Comparison of ENCODE assay signal across 1 cellular context in the genomic region with DNA sequence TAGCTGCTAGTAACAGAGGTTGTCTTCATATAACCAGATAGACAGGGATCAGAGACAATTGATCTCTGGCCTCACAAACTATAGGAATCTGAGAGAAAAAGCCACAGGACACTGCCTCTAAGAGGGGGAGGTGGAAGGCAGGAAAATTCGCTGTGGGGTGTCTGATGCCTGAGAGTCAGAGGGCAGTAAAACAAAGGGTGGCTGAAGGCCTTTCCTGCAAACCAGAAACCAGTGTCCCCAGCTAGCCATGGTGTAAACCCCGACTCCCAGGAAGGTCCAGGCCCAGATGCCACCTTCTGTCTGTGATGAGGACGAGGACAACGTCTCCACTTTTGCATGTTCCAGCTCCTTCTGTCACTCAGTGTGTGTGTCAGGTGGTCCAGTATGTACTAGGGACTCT.
TF ChIP-seq lines count a peak whose summit lies in the region.

No MANE protein-coding gene starts in this region.

TF ChIP-seq in H1, 55 proteins besides CTCF, POLR2A, EP300 and RAD21:
- TF ChIP-seq RFX5 (IDR thresholded peaks at IDR 0.05; ENCODE audit: borderline replicate concordance, low read depth, low read length): no peak
- no peak for TF ChIP-seq RBBP5 (IDR thresholded peaks at IDR 0.05; ENCODE audit: borderline replicate concordance, low read depth, low read length)
- no peak for TF ChIP-seq ASH2L (IDR thresholded peaks at IDR 0.05; ENCODE audit: low read length)
